Comparison of ENCODE assay signal across 22 cellular contexts in the genomic region with DNA sequence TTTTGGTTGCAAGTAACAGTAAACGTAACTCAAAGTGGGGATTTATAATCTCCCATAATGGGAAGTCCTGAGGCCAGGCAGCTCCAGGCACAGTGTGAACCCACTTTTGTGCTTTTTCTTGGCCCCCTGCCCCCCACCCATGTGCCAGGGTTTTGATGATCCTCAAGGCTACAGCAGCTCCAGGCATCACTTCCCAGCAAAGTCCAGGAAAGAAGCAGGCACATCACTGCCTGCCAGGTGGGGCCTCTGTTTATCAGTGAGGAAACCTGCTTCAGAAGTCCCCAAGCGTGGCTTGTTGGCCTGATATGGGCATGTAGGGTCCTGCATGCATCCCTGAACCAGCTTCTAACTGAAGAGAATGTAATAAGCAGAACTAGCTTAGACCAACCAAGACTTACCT.
DNase-seq lines count a peak whose midpoint lies in the region; ATAC-seq and TF ChIP-seq lines count a peak whose summit lies in the region.
"Had no signal": no experiment of that assay in that cellular context is flagged by ENCODE, and none has a peak within 500 bp of the region (broad histone marks: within the 10 kb centered on the region; RNA-seq: fewer than 3 reads in every experiment).

No MANE protein-coding gene starts in this region.

- intact Hi-C loops in vagina (cut with DNase I) (no loop called here), body of pancreas (cut with DNase I) (no loop called here)

- no peak overlapping the region for H3K4me3 Mint-ChIP-seq in endothelial cell (ENCODE audit: unreplicated experiment)
- H3K4me3 Mint-ChIP-seq: B cell; CD4-positive, alpha-beta T cell; CD8-positive, alpha-beta T cell had no signal

- TF ChIP-seq POLR2A in vagina (IDR thresholded peaks at IDR 0.05) (no peak), body of pancreas (IDR thresholded peaks at IDR 0.05) (no peak)

- H3K36me3 ChIP-seq in vagina (no peaks in the 10 kb centered on the region), body of pancreas (replicated peaks in 1 of 2; ENCODE audit: insufficient read depth in 1 of 2, low read depth in 2 of 2) (no peaks in the 10 kb centered on the region)
- H3K36me3 ChIP-seq: BLaER1 treated with 17β-estradiol and CSF1 and Interleukin-3, amounts not matched to agents 10 nM and 100 nM had no signal

- TF ChIP-seq CTCF in endothelial cell (IDR thresholded peaks at IDR 0.05; ENCODE audit: unreplicated experiment) (no peak), vagina (IDR thresholded peaks at IDR 0.05) (no peak), body of pancreas (IDR thresholded peaks at IDR 0.05) (no peak)

- DNase-seq in NCI-H69 (lab: John Stamatoyannopoulos, UW) (peak; percentile 44), endothelial cell (ENCODE audit: low spot score) (no peak), vagina (ENCODE audit: extremely low spot score in 2 of 2) (peak; percentile 19 to 81), body of pancreas (no peak), T-helper 2 cell (no peak)
- DNase-seq: AML-193; CD4-positive, alpha-beta T cell; CD8-positive, alpha-beta T cell; COR-L47; DMS 273 treated with DMSO at 0.1 percent for 48 hours; DMS153; DMS53; DMS79; DND-41; EL; GDM1 had no signal

- WGBS in body of pancreas, 2 donors = 69 to 76% methylated on average over 2 of the region's 2 CpGs

- H3K27me3 Mint-ChIP-seq in endothelial cell (ENCODE audit: unreplicated experiment) = no peaks in the 10 kb centered on the region

- H3K4me3 ChIP-seq in vagina (no peak overlapping the region), body of pancreas (no peak overlapping the region)
- H3K4me3 ChIP-seq: A549; BLaER1 treated with 17β-estradiol and CSF1 and Interleukin-3, amounts not matched to agents 10 nM and 100 nM; GM12878 had no signal

- ATAC-seq in body of pancreas = no peak
- ATAC-seq: A549; CD8-positive, alpha-beta T cell; GM12878 had no signal

- peak overlapping the region; percentile 68 for H3K27ac Mint-ChIP-seq in endothelial cell (ENCODE audit: unreplicated experiment)
- H3K27ac Mint-ChIP-seq: B cell; CD4-positive, alpha-beta T cell; CD8-positive, alpha-beta T cell had no signal

- H3K4me1 Mint-ChIP-seq in endothelial cell (ENCODE audit: unreplicated experiment) = peaks cover 36% of the 10 kb centered on the region
- H3K4me1 Mint-ChIP-seq: B cell had no signal

- H3K27me3 ChIP-seq in vagina (no peaks in the 10 kb centered on the region), body of pancreas (no peaks in the 10 kb centered on the region)
- H3K27me3 ChIP-seq: BLaER1 treated with 17β-estradiol and CSF1 and Interleukin-3, amounts not matched to agents 10 nM and 100 nM had no signal

- H3K9me3 ChIP-seq in vagina = no peaks in the 10 kb centered on the region
- H3K9me3 ChIP-seq in body of pancreas = no peaks in the 10 kb centered on the region
- H3K9me3 ChIP-seq: A549; BLaER1 treated with 17β-estradiol and CSF1 and Interleukin-3, amounts not matched to agents 10 nM and 100 nM had no signal

- H3K9me3 Mint-ChIP-seq in endothelial cell (ENCODE audit: unreplicated experiment) = no peaks in the 10 kb centered on the region
- H3K9me3 Mint-ChIP-seq: CD4-positive, alpha-beta T cell; CD8-positive, alpha-beta T cell had no signal

- H3K4me1 ChIP-seq in vagina (no peaks in the 10 kb centered on the region), body of pancreas (no peaks in the 10 kb centered on the region)
- H3K4me1 ChIP-seq: A549 had no signal

- H3K36me3 Mint-ChIP-seq in endothelial cell (ENCODE audit: low read depth, unreplicated experiment) = no peaks in the 10 kb centered on the region
- H3K36me3 Mint-ChIP-seq: CD8-positive, alpha-beta T cell had no signal

- H3K27ac ChIP-seq in vagina (no peak overlapping the region), body of pancreas (no peak overlapping the region)
- H3K27ac ChIP-seq: 22Rv1; A549; BLaER1 treated with 17β-estradiol and CSF1 and Interleukin-3, amounts not matched to agents 10 nM and 100 nM; C4-2B had no signal

Comparison
In these comparisons a context has a peak if more than half of its experiments do, and no peak if none do; other contexts are left out.
1. DNase-seq: peak in NCI-H69 (single experiment) and vagina (2 of 2); none in endothelial cell (single experiment), body of pancreas (0 of 4) and T-helper 2 cell (0 of 5).